Comparison of ENCODE assay signal across 8 cellular contexts in genomic region chr7:69598081-69598486, GRCh38. TPM values are rescaled to one million over a fixed set of nuclear protein-coding genes. Genes with fewer than 3 reads are reported as not detected.
DNase-seq lines count a peak whose midpoint lies in the region; FAIRE-seq and TF ChIP-seq lines count a peak whose summit lies in the region.

TSS of gene AUTS2 (plus strand) at chr7:69598475. CDS start at chr7:69599654, 1,179 bp downstream.

- TF ChIP-seq CTCF in HFFc6 (IDR thresholded peaks at IDR 0.05) (no peak), VCaP (conservative IDR thresholded peaks at IDR 0.05) (no peak), choroid plexus epithelial cell (conservative IDR thresholded peaks at IDR 0.05; ENCODE audit: low read depth, low read length) (no peak), kidney epithelial cell (IDR thresholded peaks at IDR 0.05; ENCODE audit: insufficient read depth, low read length, poor library complexity, severe bottlenecking) (no peak)

- no peaks in the 10 kb centered on the region for H3K4me1 Mint-ChIP-seq in HFFc6 (ENCODE audit: low read depth)

- peak within 1 kb of the TSS; percentile 87 for H3K4me3 Mint-ChIP-seq in HFFc6

- H3K36me3 Mint-ChIP-seq in HFFc6 (ENCODE audit: low read depth) = no peaks in the 10 kb centered on the region

- peak within 1 kb of the TSS; percentile 87 for H3K27ac ChIP-seq in VCaP

- FAIRE-seq in RCC 7860 (lab: Jason Lieb, UNC) = no peak

- DNase-seq in GM04504 (ENCODE audit: low read depth) (peak; percentile 56), HFFc6 (no peak), NCI-H1436 (lab: John Stamatoyannopoulos, UW) (peak; percentile 95), choroid plexus epithelial cell (ENCODE audit: low read depth) (peak; percentile 82), kidney epithelial cell (ENCODE audit: low read depth) (peak; percentile 32), smooth muscle cell of the brain vasculature (ENCODE audit: low read depth, low spot score) (peak; percentile 46), RCC 7860 (ENCODE audit: low spot score) (no peak)

- H3K27me3 Mint-ChIP-seq in HFFc6 (ENCODE audit: insufficient read depth) = peaks cover 7% of the 10 kb centered on the region

- H3K4me3 ChIP-seq in choroid plexus epithelial cell (ENCODE audit: low read depth, low read length) (peak within 1 kb of the TSS; percentile 68), kidney epithelial cell (ENCODE audit: low read depth, low read length) (peak within 1 kb of the TSS; percentile 89)

- no peaks in the 10 kb centered on the region for H3K36me3 ChIP-seq in kidney epithelial cell (ENCODE audit: control insufficient read depth, insufficient read depth, low read length)

- no peaks in the 10 kb centered on the region for H3K9me3 Mint-ChIP-seq in HFFc6

- H3K27me3 ChIP-seq in kidney epithelial cell (ENCODE audit: control insufficient read depth, insufficient read depth, low read length) = no peaks in the 10 kb centered on the region

- no peak within 1 kb of the TSS for H3K27ac Mint-ChIP-seq in HFFc6

RNA-seq across cellular contexts. Expression of gene AUTS2, which starts in this region (rescaled TPM):
- total RNA-seq in HFFc6 (2021; fragmentation: NEBNext Ultra II Directional; extraction: Animal tissue kit (Norgen Biotek cat#: 25700)) = under 1 TPM in 4 of 6 experiments, not detected in 2; 0.02 to 0.19 (median 0.16) TPM
- total RNA-seq in kidney epithelial cell = 9.9 and 19.2 TPM in 2 replicates

Comparison
In these comparisons a context has a peak if more than half of its experiments do, and no peak if none do; other contexts are left out.
1. DNase-seq: peak in GM04504 (single experiment), NCI-H1436 (single experiment), choroid plexus epithelial cell (single experiment), kidney epithelial cell (single experiment) and smooth muscle cell of the brain vasculature (single experiment); none in HFFc6 (single experiment) and RCC 7860 (single experiment).